Comparison of ENCODE assay signal across 8 cellular contexts in the genomic region with DNA sequence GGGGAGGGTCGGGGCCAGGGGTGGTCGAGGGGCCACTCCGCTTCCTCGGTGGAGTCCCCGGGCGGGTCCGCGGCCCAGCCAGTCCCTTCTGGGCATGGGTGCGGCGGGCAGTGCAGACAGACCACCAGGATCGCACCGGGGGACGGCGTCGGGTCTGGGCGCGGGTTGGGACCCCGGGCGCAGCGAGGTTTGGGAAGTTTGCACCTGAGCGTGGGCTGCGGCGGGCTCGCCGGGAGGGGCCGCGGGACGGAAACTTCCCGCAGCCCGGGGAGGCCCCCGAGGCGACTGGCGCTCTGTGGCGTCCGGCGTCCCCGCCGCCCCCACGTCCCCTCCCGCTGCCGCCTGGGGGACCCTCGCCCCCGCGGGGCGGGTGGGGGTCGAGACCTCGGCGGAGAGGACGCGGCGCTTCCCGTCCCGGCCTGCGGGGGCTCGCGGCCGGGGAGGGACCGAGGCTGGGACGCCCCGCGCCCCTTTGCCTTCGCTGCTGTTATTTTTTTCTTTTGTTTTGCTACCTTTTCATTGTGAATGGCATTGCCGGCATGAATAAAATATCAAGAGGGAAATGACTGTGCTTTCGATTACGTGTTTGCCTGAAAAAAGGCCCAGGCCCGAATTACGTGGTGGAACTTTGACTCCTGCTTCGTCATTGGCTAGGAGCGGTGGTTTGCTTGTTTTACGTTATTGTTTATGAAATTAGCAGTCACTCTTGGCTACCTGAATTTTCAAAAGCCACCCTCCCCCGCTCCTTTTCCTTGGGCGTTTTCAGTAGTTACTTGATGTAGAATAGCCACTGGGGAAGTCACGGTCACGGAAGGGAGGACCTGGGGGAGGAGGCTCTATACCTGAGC. TPM values are rescaled to one million over a fixed set of nuclear protein-coding genes. Genes with fewer than 3 reads are reported as not detected.
DNase-seq lines count a peak whose midpoint lies in the region; ATAC-seq, FAIRE-seq and TF ChIP-seq lines count a peak whose summit lies in the region.

No MANE protein-coding gene starts in this region.

- TF ChIP-seq EP300 in HepG2 (IDR thresholded peaks at IDR 0.05; ENCODE audit: low read depth in 2 of 2, low read length in 2 of 2), result no peak
- TF ChIP-seq EP300 in HepG2 (CRISPR knock-in tag; IDR thresholded peaks at IDR 0.05; ENCODE audit: borderline replicate concordance), result no peak

- BruUV-seq in HepG2 (replicated peaks; lab: Mats Ljungman, UMichigan), result no TSS peak

- TF ChIP-seq RAD21 in HepG2 (CRISPR knock-in tag; IDR thresholded peaks at IDR 0.05), result 0 out of 2 replicates have a peak, but pooled peaks have one; percentile 34

- peak; percentile 77 for ATAC-seq in activated CD4-positive, alpha-beta T cell treated with anti-CD3 and anti-CD28 coated beads for 36 hours
- ATAC-seq in HepG2, result peak; percentile 43

- peak overlapping the region; percentile 60 for H3K4me3 ChIP-seq in MG63
- peak overlapping the region; percentile 95 to 99 (median 98) for H3K4me3 ChIP-seq in HepG2 (replicated peaks in 1 of 3; ENCODE audit: insufficient read depth in 1 of 3, low read depth in 2 of 3, low read length in 3 of 3)

- H3K27me3 ChIP-seq in MG63 (no peaks in the 10 kb centered on the region), HepG2 (ENCODE audit: control insufficient read depth in 1 of 2, insufficient read depth in 2 of 2, low read length in 2 of 2) (peaks cover 3 to 17% of the 10 kb centered on the region in 2 experiments; a peak in 4 of 5 replicates)

- peaks cover 40% of the 10 kb centered on the region for H3K79me2 ChIP-seq in HepG2 (ENCODE audit: insufficient read depth, low read length)

- CTCF ChIA-PET in GM10248 (lab: Yijun Ruan, JAX), result no interaction called here
- CTCF ChIA-PET in activated CD4-positive, alpha-beta T cell treated with anti-CD3 and anti-CD28 coated beads for 36 hours (lab: Charles Lee), result no interaction called here
- CTCF ChIA-PET in HepG2 (lab: Yijun Ruan, JAX; ENCODE audit: low intra/inter-chr PET ratio, low total read pairs), result interaction anchor here (1.0 to 1.2 kb wide), 2 partner anchors 50 to 68 kb away, joined by 3 read pairs; no protein-coding TSS in a partner anchor

- H2AFZ ChIP-seq in HepG2 (ENCODE audit: low read length), result peak overlapping the region; percentile 24

- peak overlapping the region; percentile 92 for H3K4me3 Mint-ChIP-seq in activated CD4-positive, alpha-beta T cell treated with anti-CD3 and anti-CD28 coated beads for 36 hours

- peaks cover 3% of the 10 kb centered on the region for H3K36me3 ChIP-seq in MG63
- no peaks in the 10 kb centered on the region for H3K36me3 ChIP-seq in HepG2 (replicated peaks in 1 of 2; ENCODE audit: control insufficient read depth in 1 of 2, insufficient read depth in 2 of 2, low read length in 2 of 2)

- in situ Hi-C loops in HepG2 (cut with HindIII; ENCODE audit: extremely low pct_ligation_motif_present, low pct_unique_long_range_greater_than_20kb), result no loop called here

- H3K36me3 Mint-ChIP-seq in activated CD4-positive, alpha-beta T cell treated with anti-CD3 and anti-CD28 coated beads for 36 hours (ENCODE audit: low read depth), result peaks cover 25% of the 10 kb centered on the region

- H3K27ac Mint-ChIP-seq in activated CD4-positive, alpha-beta T cell treated with anti-CD3 and anti-CD28 coated beads for 36 hours, result peak overlapping the region; percentile 99

- WGBS in HepG2 (ENCODE audit: low lambda C conversion rate), result 2% methylated on average over 26 of the region's 74 CpGs

- H3K4me1 ChIP-seq in HepG2 (ENCODE audit: insufficient read depth, low read length), result peaks cover 39% of the 10 kb centered on the region

- no peaks in the 10 kb centered on the region for H3K9me3 ChIP-seq in MG63
- no peaks in the 10 kb centered on the region for H3K9me3 ChIP-seq in HepG2 (ENCODE audit: low read length)

- TF ChIP-seq POLR2A in HepG2 (IDR thresholded peaks at IDR 0.05; ENCODE audit: insufficient read depth in 1 of 2, low read depth in 2 of 2, low read length in 2 of 2), result peak in 1 of 2 experiments; percentile 37; a peak in 1 of 4 replicates

- no peak for TF ChIP-seq CTCF in GM10248 (IDR thresholded peaks at IDR 0.05; ENCODE audit: control extremely low read depth, extremely low read depth, low read depth, missing control alignments)
- no peak; the same call in 1 of the 2 replicates for TF ChIP-seq CTCF in HepG2 (CRISPR knock-in tag; IDR thresholded peaks at IDR 0.05)

- peaks cover 50% of the 10 kb centered on the region for H3K4me1 Mint-ChIP-seq in activated CD4-positive, alpha-beta T cell treated with anti-CD3 and anti-CD28 coated beads for 36 hours

- H3K9me3 Mint-ChIP-seq in activated CD4-positive, alpha-beta T cell treated with anti-CD3 and anti-CD28 coated beads for 36 hours (ENCODE audit: low read depth), result peaks cover 1% of the 10 kb centered on the region

- FAIRE-seq in HepG2 (lab: Jason Lieb, UNC), result peak; percentile 78

- H3K4me2 ChIP-seq in HepG2 (ENCODE audit: low read depth, low read length), result peak overlapping the region; percentile 84

- intact Hi-C loops in activated CD4-positive, alpha-beta T cell treated with anti-CD3 and anti-CD28 coated beads for 36 hours (cut with DNase I, micrococcal nuclease), result loop anchor here (1.0 to 5.0 kb wide), 16 partner anchors 10 to 824 kb away; a partner anchor contains a TSS
- intact Hi-C loops in HepG2 (cut with micrococcal nuclease; ENCODE audit: unreplicated experiment), result loop anchor here (5.0 kb wide), 2 partner anchors 49 to 66 kb away; no protein-coding TSS in a partner anchor

- H3K9ac ChIP-seq in HepG2 (ENCODE audit: insufficient read depth, low read depth, low read length), result peak overlapping the region; percentile 98

- POLR2A ChIA-PET in GM10248 (lab: Yijun Ruan, JAX) (no interaction called here), HepG2 (lab: Yijun Ruan, JAX) (no interaction called here)
- POLR2A ChIA-PET in activated CD4-positive, alpha-beta T cell treated with anti-CD3 and anti-CD28 coated beads for 36 hours (lab: Charles Lee), result interaction anchor here (0.6 to 1.6 kb wide), 3 partner anchors 59 to 70 kb away, joined by 3 to 4 read pairs (median 3); no protein-coding TSS in a partner anchor

- H4K20me1 ChIP-seq in HepG2 (ENCODE audit: insufficient read depth, low read length), result peaks cover 24% of the 10 kb centered on the region; the same call in 1 of the 2 replicates

- DNase-seq in GM10248 (ENCODE audit: extremely low spot score) (peak; percentile 67), H4 (ENCODE audit: low spot score) (peak; percentile 26), MG63 (peak; percentile 73), HepG2 (ENCODE audit: low spot score) (peak; percentile 67), GDM1 (lab: John Stamatoyannopoulos, UW) (no peak)
- peak; percentile 92 for DNase-seq in activated CD4-positive, alpha-beta T cell treated with anti-CD3 and anti-CD28 coated beads for 36 hours
- DNase-seq in stimulated activated CD4-positive, alpha-beta T cell treated with anti-CD3 and anti-CD28 coated beads, TNF-alpha, amount 100 ng/mL, for 1 hour (ENCODE audit: low read depth in 3 of 3, low spot score in 1 of 3), result peak; percentile 42 to 53 (median 46)

- H3K27me3 Mint-ChIP-seq in activated CD4-positive, alpha-beta T cell treated with anti-CD3 and anti-CD28 coated beads for 36 hours, result peaks cover 5% of the 10 kb centered on the region

- H3K27ac ChIP-seq in cingulate gyrus (ENCODE audit: low read depth, low read length), result peak overlapping the region; percentile 77
- H3K27ac ChIP-seq in HepG2 (ENCODE audit: extremely low read length, insufficient read depth, low read length), result peak overlapping the region; percentile 79

TF ChIP-seq in HepG2, 621 proteins besides CTCF, POLR2A, EP300 and RAD21 (continues in another document):
- TF ChIP-seq FOXM1 (CRISPR knock-in tag; IDR thresholded peaks at IDR 0.05) (peak; percentile 64; the same call in 1 of the 2 replicates), ZNF879 (CRISPR knock-in tag; IDR thresholded peaks at IDR 0.05) (no peak; the same call in 1 of the 2 replicates), ZNF30 (CRISPR knock-in tag; IDR thresholded peaks at IDR 0.05) (no peak), GLI4 (CRISPR knock-in tag; IDR thresholded peaks at IDR 0.05; ENCODE audit: borderline replicate concordance) (no peak; the same call in 1 of the 2 replicates), ZNF382 (CRISPR knock-in tag; IDR thresholded peaks at IDR 0.05; ENCODE audit: borderline replicate concordance) (no peak)
- TF ChIP-seq, protein P1, sequence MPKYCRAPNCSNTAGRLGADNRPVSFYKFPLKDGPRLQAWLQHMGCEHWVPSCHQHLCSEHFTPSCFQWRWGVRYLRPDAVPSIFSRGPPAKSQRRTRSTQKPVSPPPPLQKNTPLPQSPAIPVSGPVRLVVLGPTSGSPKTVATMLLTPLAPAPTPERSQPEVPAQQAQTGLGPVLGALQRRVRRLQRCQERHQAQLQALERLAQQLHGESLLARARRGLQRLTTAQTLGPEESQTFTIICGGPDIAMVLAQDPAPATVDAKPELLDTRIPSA (CRISPR knock-in tag; IDR thresholded peaks at IDR 0.05; ENCODE audit: borderline replicate concordance), result peak; percentile 60

RNA-seq across cellular contexts. Expression of a gene that starts 0.7 kb away (rescaled TPM):
- total RNA-seq in H4 (2014; rRNA removed; shearing (Covaris generic)), result 15.6 and 18.2 TPM in 2 replicates
- 44.2 and 51.4 TPM in 2 replicates for total RNA-seq in MG63 (2014; rRNA removed; shearing (Covaris generic); ENCODE audit: low replicate concordance)
- 10 to 100 TPM; 39.4 to 43.3 TPM for total RNA-seq in activated CD4-positive, alpha-beta T cell treated with anti-CD3 and anti-CD28 coated beads for 36 hours
- 21.9 and 27.7 TPM in 2 replicates for total RNA-seq in HepG2 (2016; rRNA removed; fragmentation: Illumina TruSeq; extraction: Trizol)
- 3.3 and 3.5 TPM in 2 replicates for total RNA-seq in HepG2 (2016; cell fraction: cytosol; rRNA removed; fragmentation: Illumina TruSeq; extraction: Trizol; ENCODE audit: low read depth)
- 20.6 and 26.2 TPM in 2 replicates for total RNA-seq in HepG2 (2016; cell fraction: insoluble cytoplasmic fraction; rRNA removed; fragmentation: Illumina TruSeq; extraction: Trizol)
- 11.1 and 12.4 TPM in 2 replicates for total RNA-seq in HepG2 (2016; cell fraction: membrane; rRNA removed; fragmentation: Illumina TruSeq; extraction: Trizol)
- 15.6 and 15.7 TPM in 2 replicates for total RNA-seq in HepG2 (2016; cell fraction: nucleus; rRNA removed; fragmentation: Illumina TruSeq; extraction: Trizol)
- 35.2 and 36.0 TPM in 2 replicates for polyA plus RNA-seq in HepG2 (2011; rRNA removed)
- 25.8 and 32.1 TPM in 2 replicates for polyA plus RNA-seq in HepG2 (2011; cell fraction: cytosol; rRNA removed)
- polyA plus RNA-seq in HepG2 (2011; cell fraction: nucleus; rRNA removed), result 24.9 and 25.2 TPM in 2 replicates
- 29.4 and 32.2 TPM in 2 replicates for polyA plus RNA-seq in HepG2 (2012)
- polyA plus RNA-seq in HepG2 (2016; cell fraction: cytosol; fragmentation: Illumina TruSeq; extraction: Trizol; ENCODE audit: low read depth), result 2.4 and 2.5 TPM in 2 replicates
- polyA plus RNA-seq in HepG2 (2016; cell fraction: insoluble cytoplasmic fraction; fragmentation: Illumina TruSeq; extraction: Trizol; ENCODE audit: low read depth), result 27.0 and 29.7 TPM in 2 replicates
- polyA plus RNA-seq in HepG2 (2016; cell fraction: membrane; fragmentation: Illumina TruSeq; extraction: Trizol; ENCODE audit: low read depth), result 6.8 and 7.3 TPM in 2 replicates
- 20.8 and 21.2 TPM in 2 replicates for polyA plus RNA-seq in HepG2 (2016; cell fraction: nucleus; fragmentation: Illumina TruSeq; extraction: Trizol; ENCODE audit: insufficient read depth, low read depth)
- polyA minus RNA-seq in HepG2 (2011; rRNA and poly(A)+ RNA removed; ENCODE audit: low replicate concordance), result 17.0 and 19.8 TPM in 2 replicates
- 22.7 and 25.5 TPM in 2 replicates for polyA minus RNA-seq in HepG2 (2011; cell fraction: cytosol; rRNA and poly(A)+ RNA removed)
- 26.1 and 28.5 TPM in 2 replicates for polyA minus RNA-seq in HepG2 (2011; cell fraction: nucleus; rRNA and poly(A)+ RNA removed)
